In genomic region chr11:108568183-108568858, GRCh38 we compare ENCODE assay signal across 17 cellular contexts.
"Had no signal": no experiment of that assay in that cellular context is flagged by ENCODE, and none has a peak within 500 bp of the region (broad histone marks: within the 10 kb centered on the region; RNA-seq: fewer than 3 reads in every experiment).

No MANE protein-coding gene starts in this region.

- H3K9me3 ChIP-seq: prostate gland, spleen, testis, upper lobe of right lung had no signal

- ATAC-seq: activated T-cell treated with anti-CD3 and anti-CD28 coated beads, Interleukin-2, amount 50 U/mL, for 72 hours; effector memory CD8-positive, alpha-beta T cell; foreskin keratinocyte; sciatic nerve; stimulated activated naive CD8-positive, alpha-beta T cell treated with anti-CD3 and anti-CD28 coated beads, Interleukin-15, amount 100 ng/mL, for 72 hours; upper lobe of right lung had no signal

- H3K4me1 ChIP-seq: prostate gland, spleen, testis, upper lobe of right lung had no signal

- H3K27me3 ChIP-seq: foreskin keratinocyte, spleen, testis, upper lobe of right lung had no signal

- H3K27ac ChIP-seq: foreskin keratinocyte, prostate gland, spleen, testis, upper lobe of right lung had no signal

- H3K36me3 ChIP-seq: prostate gland, spleen, upper lobe of right lung had no signal

- H3K4me3 ChIP-seq: prostate gland, spleen, testis, upper lobe of right lung had no signal

- DNase-seq: activated B cell treated with CpG ODN at 0.5 μM for 24 hours; activated CD4-positive, alpha-beta T cell treated with anti-CD3 and anti-CD28 coated beads for 48 hours; activated CD8-positive, alpha-beta memory T cell treated with anti-CD3 and anti-CD28 coated beads, Interleukin-2, amount 50 U/mL, for 48 hours; activated gamma-delta T cell treated with Interleukin-2 at 50 U/mL for 16 hours; activated T-cell treated with anti-CD3 and anti-CD28 coated beads, Interleukin-2, amount 50 U/mL, for 72 hours; amniotic stem cell; central memory CD4-positive, alpha-beta T cell; effector memory CD8-positive, alpha-beta T cell; foreskin keratinocyte; immature natural killer cell; naive B cell; spleen; stimulated activated naive CD8-positive, alpha-beta T cell treated with anti-CD3 and anti-CD28 coated beads, Interleukin-15, amount 100 ng/mL, for 72 hours; testis; upper lobe of right lung had no signal
